ENCODE assay signal across 28 cellular contexts in the genomic region with DNA sequence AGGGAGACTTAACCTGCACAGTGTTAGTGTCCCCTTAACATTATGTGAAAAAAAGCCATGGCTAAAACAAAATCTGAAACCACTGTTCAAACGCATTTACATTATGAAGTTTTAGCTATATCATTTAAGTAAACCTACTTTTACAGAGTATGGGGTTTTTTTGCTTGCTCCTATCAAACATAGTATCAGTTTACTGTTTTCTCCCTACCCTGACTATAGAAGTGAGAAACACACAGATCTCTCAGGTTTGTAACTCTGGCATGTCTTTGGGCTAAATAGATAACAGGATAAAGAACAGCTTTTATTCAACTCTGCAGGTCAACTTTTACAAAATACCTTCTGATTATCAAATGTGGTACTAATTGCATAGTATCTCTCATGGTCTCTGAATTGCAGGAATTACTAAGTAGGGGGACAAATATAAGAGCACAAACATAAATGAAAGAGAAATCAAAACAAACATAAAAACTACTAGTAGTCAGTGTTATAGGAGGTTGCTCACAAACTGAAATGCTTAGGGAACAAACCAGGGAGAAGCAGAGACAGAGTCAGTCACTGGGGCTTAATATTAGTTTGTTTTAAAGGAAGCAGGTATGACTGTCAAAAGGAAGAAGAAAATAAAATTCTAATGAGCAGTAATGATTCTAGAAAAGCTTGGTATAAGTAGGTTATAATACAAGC.
"Had no signal": no experiment of that assay in that cellular context is flagged by ENCODE, and none has a peak within 500 bp of the region (broad histone marks: within the 10 kb centered on the region; RNA-seq: fewer than 3 reads in every experiment).

No MANE protein-coding gene starts in this region.

- H3K36me3 ChIP-seq: ascending aorta, MG63, SJCRH30, WERI-Rb-1 had no signal

- ATAC-seq: activated CD8-positive, alpha-beta memory T cell treated with anti-CD3 and anti-CD28 coated beads, Interleukin-2, amount 10 ng/mL, durations not matched to agents 7 days and 5 days had no signal

- H3K4me3 Mint-ChIP-seq: activated CD4-positive, alpha-beta memory T cell treated with anti-CD3 and anti-CD28 coated beads, Interleukin-2, amount 10 ng/mL, durations not matched to agents 7 days and 5 days; activated CD8-positive, alpha-beta memory T cell treated with anti-CD3 and anti-CD28 coated beads, Interleukin-2, amount 10 ng/mL, durations not matched to agents 7 days and 5 days; activated naive CD4-positive, alpha-beta T cell treated with anti-CD3 and anti-CD28 coated beads, Interleukin-2, amount 10 ng/mL, durations not matched to agents 7 days and 5 days; activated naive CD8-positive, alpha-beta T cell treated with anti-CD3 and anti-CD28 coated beads, Interleukin-2, amount 10 ng/mL, durations not matched to agents 7 days and 5 days had no signal

- H3K27me3 Mint-ChIP-seq: activated CD4-positive, alpha-beta memory T cell treated with anti-CD3 and anti-CD28 coated beads, Interleukin-2, amount 10 ng/mL, durations not matched to agents 7 days and 5 days; activated CD8-positive, alpha-beta memory T cell treated with anti-CD3 and anti-CD28 coated beads, Interleukin-2, amount 10 ng/mL, durations not matched to agents 7 days and 5 days; activated naive CD4-positive, alpha-beta T cell treated with anti-CD3 and anti-CD28 coated beads, Interleukin-2, amount 10 ng/mL, durations not matched to agents 7 days and 5 days; activated naive CD8-positive, alpha-beta T cell treated with anti-CD3 and anti-CD28 coated beads, Interleukin-2, amount 10 ng/mL, durations not matched to agents 7 days and 5 days had no signal

- H3K4me1 ChIP-seq: ascending aorta, SJCRH30 had no signal

- H3K27ac Mint-ChIP-seq: activated CD4-positive, alpha-beta memory T cell treated with anti-CD3 and anti-CD28 coated beads, Interleukin-2, amount 10 ng/mL, durations not matched to agents 7 days and 5 days; activated CD8-positive, alpha-beta memory T cell treated with anti-CD3 and anti-CD28 coated beads, Interleukin-2, amount 10 ng/mL, durations not matched to agents 7 days and 5 days; activated naive CD4-positive, alpha-beta T cell treated with anti-CD3 and anti-CD28 coated beads, Interleukin-2, amount 10 ng/mL, durations not matched to agents 7 days and 5 days; activated naive CD8-positive, alpha-beta T cell treated with anti-CD3 and anti-CD28 coated beads, Interleukin-2, amount 10 ng/mL, durations not matched to agents 7 days and 5 days had no signal

- H3K4me3 ChIP-seq: ascending aorta, MG63, PC-9, SJCRH30, SK-N-MC had no signal

- H3K4me2 ChIP-seq: PC-9 had no signal

- H3K9me3 ChIP-seq: ascending aorta, MG63, SJCRH30 had no signal

- H3K27ac ChIP-seq: ascending aorta, PC-9, SJCRH30, SK-N-MC, WERI-Rb-1 had no signal

- H3K27me3 ChIP-seq: ascending aorta, MG63, SJCRH30 had no signal

- DNase-seq: activated CD4-positive, alpha-beta memory T cell treated with anti-CD3 and anti-CD28 coated beads, Interleukin-2, amount 10 ng/mL, durations not matched to agents 7 days and 5 days; activated CD4-positive, alpha-beta T cell treated with anti-CD3 and anti-CD28 coated beads for 1 hour; activated CD4-positive, alpha-beta T cell treated with anti-CD3 and anti-CD28 coated beads for 48 hours; activated CD4-positive, CD25-positive, alpha-beta regulatory T cell; activated CD8-positive, alpha-beta memory T cell treated with anti-CD3 and anti-CD28 coated beads for 24 hours; activated CD8-positive, alpha-beta memory T cell treated with anti-CD3 and anti-CD28 coated beads, Interleukin-2, amount 10 ng/mL, durations not matched to agents 7 days and 5 days; activated CD8-positive, alpha-beta memory T cell treated with anti-CD3 and anti-CD28 coated beads, Interleukin-2, amount 50 U/mL, for 48 hours; activated naive CD4-positive, alpha-beta T cell treated with anti-CD3 and anti-CD28 coated beads, Interleukin-2, amount 10 ng/mL, durations not matched to agents 7 days and 5 days; activated naive CD8-positive, alpha-beta T cell treated with anti-CD3 and anti-CD28 coated beads, Interleukin-2, amount 10 ng/mL, durations not matched to agents 7 days and 5 days; activated T-cell treated with anti-CD3 and anti-CD28 coated beads, Interleukin-2, amount 50 U/mL, for 1 hour; amygdala; Kasumi-1; MG63; NCI-H1048; NCI-H1105 treated with DMSO at 0.1 percent for 48 hours; NCI-H1436 treated with DMSO at 0.1 percent for 48 hours; NCI-H1694 treated with DMSO at 0.1 percent for 48 hours; NCI-H2029; NCI-H510A; NCI-H526; NCI-H748 treated with DMSO at 0.1 percent for 48 hours; PC-9; SHP77; SJCRH30; T1000; WERI-Rb-1 had no signal
